Comparison of ENCODE assay signal across 6 cellular contexts in genomic region chr1:185388815-185389214, GRCh38.
"Had no signal": no experiment of that assay in that cellular context is flagged by ENCODE, and none has a peak within 500 bp of the region (broad histone marks: within the 10 kb centered on the region; RNA-seq: fewer than 3 reads in every experiment).

No MANE protein-coding gene starts in this region.

- H3K4me2 ChIP-seq: GM23338, KMS-11 had no signal

- H3K4me3 Mint-ChIP-seq: GM23338, H9 had no signal

- H3K4me1 Mint-ChIP-seq: GM23338, H9 had no signal

- H3K27ac Mint-ChIP-seq: GM23338 had no signal

- H3K27ac ChIP-seq: KMS-11 had no signal

- H3K4me3 ChIP-seq: GM23338 had no signal

- DNase-seq: H9, HCEC 1CT, IMR-90, KBM-7 had no signal

- ATAC-seq: GM23338 had no signal

- H2AFZ ChIP-seq: GM23338 had no signal
